Comparison of ENCODE assay signal across 16 cellular contexts in genomic region chr3:66453525-66454463, GRCh38. TPM values are rescaled to one million over a fixed set of nuclear protein-coding genes. Genes with fewer than 3 reads are reported as not detected.
DNase-seq lines count a peak whose midpoint lies in the region; ATAC-seq and TF ChIP-seq lines count a peak whose summit lies in the region.
"Had no signal": no experiment of that assay in that cellular context is flagged by ENCODE, and none has a peak within 500 bp of the region (broad histone marks: within the 10 kb centered on the region; RNA-seq: fewer than 3 reads in every experiment).

No MANE protein-coding gene starts in this region.

- H3K27me3 Mint-ChIP-seq in progenitor cell of endocrine pancreas = peaks cover 6% of the 10 kb centered on the region
- H3K27me3 Mint-ChIP-seq: naive thymus-derived CD8-positive, alpha-beta T cell had no signal

- TF ChIP-seq CTCF in WERI-Rb-1 (IDR thresholded peaks at IDR 0.05; ENCODE audit: low read depth, low read length) = no peak
- no peak for TF ChIP-seq CTCF in left ventricle myocardium inferior (IDR thresholded peaks at IDR 0.05; ENCODE audit: borderline replicate concordance)
- no peak for TF ChIP-seq CTCF in progenitor cell of endocrine pancreas (IDR thresholded peaks at IDR 0.05; ENCODE audit: unreplicated experiment)

- no peak overlapping the region for H3K4me3 Mint-ChIP-seq in progenitor cell of endocrine pancreas (ENCODE audit: low read depth)
- H3K4me3 Mint-ChIP-seq: activated CD8-positive, alpha-beta T cell treated with anti-CD3 and anti-CD28 coated beads, Interleukin-2, amount 10 ng/mL, durations not matched to agents 7 days and 5 days; activated naive CD4-positive, alpha-beta T cell treated with anti-CD3 and anti-CD28 coated beads for 36 hours; naive thymus-derived CD8-positive, alpha-beta T cell had no signal

- peak overlapping the region; percentile 87 for H3K4me2 ChIP-seq in BLaER1
- H3K4me2 ChIP-seq: smooth muscle cell had no signal

- peak overlapping the region; percentile 53 for H3K27ac Mint-ChIP-seq in progenitor cell of endocrine pancreas
- H3K27ac Mint-ChIP-seq: activated CD8-positive, alpha-beta T cell treated with anti-CD3 and anti-CD28 coated beads, Interleukin-2, amount 10 ng/mL, durations not matched to agents 7 days and 5 days; activated naive CD4-positive, alpha-beta T cell treated with anti-CD3 and anti-CD28 coated beads for 36 hours had no signal

- ATAC-seq in GM18502 (IDR thresholded peaks at IDR 0.05; ENCODE audit: poor library complexity, unreplicated experiment) = no peak
- ATAC-seq: activated CD8-positive, alpha-beta T cell treated with anti-CD3 and anti-CD28 coated beads, Interleukin-2, amount 10 ng/mL, durations not matched to agents 7 days and 5 days; naive thymus-derived CD8-positive, alpha-beta T cell; upper lobe of right lung had no signal

- H3K9me3 ChIP-seq in BLaER1 = no peaks in the 10 kb centered on the region
- no peaks in the 10 kb centered on the region for H3K9me3 ChIP-seq in WERI-Rb-1 (ENCODE audit: severe bottlenecking)
- H3K9me3 ChIP-seq in left ventricle myocardium inferior (replicated peaks) = no peaks in the 10 kb centered on the region
- H3K9me3 ChIP-seq: Peyer's patch, upper lobe of right lung had no signal

- H3K27me3 ChIP-seq in BLaER1 (no peaks in the 10 kb centered on the region), WERI-Rb-1 (ENCODE audit: insufficient read depth, low read depth, severe bottlenecking) (no peaks in the 10 kb centered on the region), left ventricle myocardium inferior (ENCODE audit: low read depth) (no peaks in the 10 kb centered on the region)
- H3K27me3 ChIP-seq: Peyer's patch, upper lobe of right lung had no signal

- H3K27ac ChIP-seq in BLaER1 = peak overlapping the region; percentile 74
- peak overlapping the region; percentile 83 for H3K27ac ChIP-seq in WERI-Rb-1
- H3K27ac ChIP-seq in left ventricle myocardium inferior (replicated peaks) = peak overlapping the region; percentile 82
- H3K27ac ChIP-seq: upper lobe of right lung had no signal

- H3K9me3 Mint-ChIP-seq in progenitor cell of endocrine pancreas (ENCODE audit: low read depth) = no peaks in the 10 kb centered on the region
- H3K9me3 Mint-ChIP-seq: activated naive CD4-positive, alpha-beta T cell treated with anti-CD3 and anti-CD28 coated beads for 36 hours; naive thymus-derived CD8-positive, alpha-beta T cell had no signal

- peaks cover 8% of the 10 kb centered on the region for H3K36me3 Mint-ChIP-seq in progenitor cell of endocrine pancreas (ENCODE audit: insufficient read depth)

- H3K4me1 ChIP-seq in BLaER1 (peaks cover 100% of the 10 kb centered on the region), left ventricle myocardium inferior (peaks cover 100% of the 10 kb centered on the region)

- peaks cover 4% of the 10 kb centered on the region for H3K4me1 Mint-ChIP-seq in progenitor cell of endocrine pancreas (ENCODE audit: low read depth)

- H3K36me3 ChIP-seq in BLaER1 = peaks cover 75% of the 10 kb centered on the region
- H3K36me3 ChIP-seq in WERI-Rb-1 = no peaks in the 10 kb centered on the region
- H3K36me3 ChIP-seq in left ventricle myocardium inferior = peaks cover 5% of the 10 kb centered on the region

- 0 out of 2 replicates have a peak overlapping the region, but pooled peaks have one; percentile 9 for H3K4me3 ChIP-seq in BLaER1
- no peak overlapping the region for H3K4me3 ChIP-seq in WERI-Rb-1 (ENCODE audit: low read depth, low read length)
- H3K4me3 ChIP-seq in left ventricle myocardium inferior = no peak overlapping the region
- H3K4me3 ChIP-seq: Peyer's patch, smooth muscle cell, upper lobe of right lung had no signal

- DNase-seq in WERI-Rb-1 (peak; percentile 73), left ventricle myocardium inferior (no peak), progenitor cell of endocrine pancreas (ENCODE audit: low spot score, unreplicated experiment) (no peak), COR-L47 (lab: John Stamatoyannopoulos, UW) (no peak), NCI-H748 treated with DMSO at 0.1 percent for 48 hours (lab: John Stamatoyannopoulos, UW) (no peak)
- no peak for DNase-seq in stimulated activated CD4-positive, alpha-beta T cell treated with anti-CD3 and anti-CD28 coated beads, Interleukin-4, amount 100 ng/mL, for 4 hours
- DNase-seq: activated CD8-positive, alpha-beta T cell treated with anti-CD3 and anti-CD28 coated beads, Interleukin-2, amount 10 ng/mL, durations not matched to agents 7 days and 5 days; activated naive CD4-positive, alpha-beta T cell treated with anti-CD3 and anti-CD28 coated beads for 36 hours; naive thymus-derived CD8-positive, alpha-beta T cell; NCI-H1105 treated with DMSO at 0.1 percent for 48 hours; NCI-H446; Peyer's patch; upper lobe of right lung had no signal

- H3K9ac ChIP-seq in BLaER1 = peak overlapping the region; percentile 52

- intact Hi-C loops in left ventricle myocardium inferior (cut with micrococcal nuclease) = loop anchor here (5.0 kb wide), 1 partner anchor 49 kb away; the partner anchor contains the start of gene LRIG1

- H4K20me1 ChIP-seq in BLaER1 = peaks cover 97% of the 10 kb centered on the region

RNA-seq across cellular contexts. Expression of gene LRIG1, which starts 47.0 kb away (rescaled TPM):
- total RNA-seq in left ventricle myocardium inferior (137 TPM), progenitor cell of endocrine pancreas (31.4 and 32.4 TPM in 2 replicates)
